Comparison of ENCODE assay signal across 8 cellular contexts in genomic region chr10:77836299-77836820, GRCh38.
DNase-seq lines count a peak whose midpoint lies in the region; ATAC-seq and TF ChIP-seq lines count a peak whose summit lies in the region.

No MANE protein-coding gene starts in this region.

- peak overlapping the region; percentile 58 for H3K4me3 Mint-ChIP-seq in activated naive CD8-positive, alpha-beta T cell treated with anti-CD3 and anti-CD28 coated beads, Interleukin-2, amount 50 U/mL, for 24 hours

- no peaks in the 10 kb centered on the region for H3K36me3 Mint-ChIP-seq in activated naive CD8-positive, alpha-beta T cell treated with anti-CD3 and anti-CD28 coated beads, Interleukin-2, amount 50 U/mL, for 24 hours (ENCODE audit: low read depth)

- H2AFZ ChIP-seq in DND-41 (ENCODE audit: low read depth, low read length), result peak overlapping the region; percentile 58

- peaks cover 54% of the 10 kb centered on the region for H3K36me3 ChIP-seq in DND-41 (ENCODE audit: insufficient read depth, low read length)
- peaks cover 0 to 13% (median 0%) of the 10 kb centered on the region in 4 donors for H3K36me3 ChIP-seq in right lobe of liver

- TF ChIP-seq POLR2A in right lobe of liver (IDR thresholded peaks at IDR 0.05), result no peak

- no peaks in the 10 kb centered on the region for H3K79me2 ChIP-seq in DND-41 (ENCODE audit: insufficient read depth, low read length)

- peak; percentile 99 for ATAC-seq in DND-41 (ENCODE audit: insufficient read depth, low read depth)
- peak; percentile 58 for ATAC-seq in HG03095 (IDR thresholded peaks at IDR 0.05; ENCODE audit: unreplicated experiment)
- peak; percentile 59 for ATAC-seq in activated naive CD8-positive, alpha-beta T cell treated with anti-CD3 and anti-CD28 coated beads, Interleukin-2, amount 50 U/mL, for 24 hours
- ATAC-seq in right lobe of liver, result peak; percentile 71 to 88 (median 82)
- ATAC-seq in HG02870 (IDR thresholded peaks at IDR 0.05; ENCODE audit: unreplicated experiment), result no peak

- H3K4me2 ChIP-seq in DND-41 (ENCODE audit: insufficient read depth, low read length), result peak overlapping the region; percentile 60

- no peaks in the 10 kb centered on the region for H4K20me1 ChIP-seq in DND-41 (ENCODE audit: insufficient read depth, low read length)

- intact Hi-C loops in right lobe of liver (cut with DNase I), result loop anchor here in 1 of 2 donors (10.0 kb wide), 1 partner anchor 188 kb away; the partner anchor contains the start of gene POLR3A

- H3K4me1 ChIP-seq in DND-41 (ENCODE audit: insufficient read depth, low read length) (peaks cover 24% of the 10 kb centered on the region), right lobe of liver (no peaks in the 10 kb centered on the region)

- no peaks in the 10 kb centered on the region for H3K9me3 ChIP-seq in DND-41 (ENCODE audit: insufficient read depth, low read length, severe bottlenecking)
- H3K9me3 ChIP-seq in right lobe of liver, result no peaks in the 10 kb centered on the region

- H3K27me3 Mint-ChIP-seq in activated naive CD8-positive, alpha-beta T cell treated with anti-CD3 and anti-CD28 coated beads, Interleukin-2, amount 50 U/mL, for 24 hours, result no peaks in the 10 kb centered on the region

- no peaks in the 10 kb centered on the region for H3K9me3 Mint-ChIP-seq in activated naive CD8-positive, alpha-beta T cell treated with anti-CD3 and anti-CD28 coated beads, Interleukin-2, amount 50 U/mL, for 24 hours

- DNase-seq in DND-41 (peak; percentile 90), T follicular helper cell (ENCODE audit: low read depth) (peak; percentile 74), right lobe of liver (peak in 2 of 3 donors; percentile 54 to 66), NK-92 (lab: John Stamatoyannopoulos, UW; ENCODE audit: unreplicated experiment) (no peak)
- peak; percentile 44 for DNase-seq in activated naive CD8-positive, alpha-beta T cell treated with anti-CD3 and anti-CD28 coated beads, Interleukin-2, amount 50 U/mL, for 24 hours
- peak; percentile 15 for DNase-seq in stimulated activated CD8-positive, alpha-beta memory T cell treated with anti-CD3 and anti-CD28 coated beads, Interleukin-15, amount 100 ng/mL, for 1 hour (ENCODE audit: low read depth)

- peak overlapping the region; percentile 48 for H3K9ac ChIP-seq in DND-41 (ENCODE audit: low read depth, low read length)

- TF ChIP-seq CTCF in DND-41 (IDR thresholded peaks at IDR 0.05; ENCODE audit: borderline replicate concordance, extremely low read depth, low read length, poor library complexity, severe bottlenecking), result peak; percentile 31
- TF ChIP-seq CTCF in right lobe of liver (IDR thresholded peaks at IDR 0.05), result no peak

- H3K27me3 ChIP-seq in DND-41 (ENCODE audit: insufficient read depth, low read length, poor library complexity) (no peaks in the 10 kb centered on the region), right lobe of liver (no peaks in the 10 kb centered on the region)

- WGBS in right lobe of liver (ENCODE audit: insufficient coverage, low coverage, low lambda C conversion rate, missing lambda C conversion rate), result 66% methylated on average over 10 of the region's 11 CpGs

- peak overlapping the region in 1 of 2 experiments; percentile 44; a peak in 2 of 4 replicates for H3K4me3 ChIP-seq in DND-41 (ENCODE audit: low read depth in 1 of 2, low read length in 2 of 2)
- H3K4me3 ChIP-seq in right lobe of liver, result no peak overlapping the region

- peak overlapping the region; percentile 86 for H3K27ac Mint-ChIP-seq in activated naive CD8-positive, alpha-beta T cell treated with anti-CD3 and anti-CD28 coated beads, Interleukin-2, amount 50 U/mL, for 24 hours

- H3K4me1 Mint-ChIP-seq in activated naive CD8-positive, alpha-beta T cell treated with anti-CD3 and anti-CD28 coated beads, Interleukin-2, amount 50 U/mL, for 24 hours, result peaks cover 8% of the 10 kb centered on the region

- H3K27ac ChIP-seq in DND-41 (ENCODE audit: low read length) (peak overlapping the region; percentile 80), right lobe of liver (peak overlapping the region; percentile 11 to 37 (median 30))
